26 cellular contexts compared by ENCODE assay signal in genomic region chr14:67763158-67763822, GRCh38. TPM values are rescaled to one million over a fixed set of nuclear protein-coding genes. Genes with fewer than 3 reads are reported as not detected.
DNase-seq lines count a peak whose midpoint lies in the region; ATAC-seq and TF ChIP-seq lines count a peak whose summit lies in the region.
"Had no signal": no experiment of that assay in that cellular context is flagged by ENCODE, and none has a peak within 500 bp of the region (broad histone marks: within the 10 kb centered on the region; RNA-seq: fewer than 3 reads in every experiment).

No MANE protein-coding gene starts in this region.

- H3K4me3 ChIP-seq in NB4 (ENCODE audit: low read depth, low read length) (no peak overlapping the region), epithelial cell of esophagus (ENCODE audit: low read length) (no peak overlapping the region), mucosa of rectum (ENCODE audit: low read length in 2 of 2) (no peak overlapping the region), suprapubic skin (no peak overlapping the region)
- H3K4me3 ChIP-seq: gastroesophageal sphincter, spleen had no signal

- H3K9ac ChIP-seq in mucosa of rectum (ENCODE audit: low read depth in 1 of 2, low read length in 2 of 2) = no peak overlapping the region

- 76% methylated on average over 4 of the region's 4 CpGs for WGBS in suprapubic skin

- TF ChIP-seq CTCF in NB4 (IDR thresholded peaks at IDR 0.05; ENCODE audit: low read depth, low read length) (no peak), epithelial cell of esophagus (IDR thresholded peaks at IDR 0.05; ENCODE audit: insufficient read depth, low read depth, low read length, missing control alignments) (no peak), suprapubic skin (IDR thresholded peaks at IDR 0.05) (no peak), HFFc6 (IDR thresholded peaks at IDR 0.05) (no peak)

- H3K36me3 ChIP-seq in mucosa of rectum (ENCODE audit: control insufficient read depth in 2 of 2, insufficient read depth in 2 of 2, low read length in 2 of 2) (peaks cover 59 to 61% of the 10 kb centered on the region in 2 donors), suprapubic skin (peaks cover 85% of the 10 kb centered on the region)

- no peaks in the 10 kb centered on the region; the same call in 1 of the 2 replicates for H3K27me3 Mint-ChIP-seq in HFFc6 (ENCODE audit: insufficient read depth)
- H3K27me3 Mint-ChIP-seq: activated naive CD8-positive, alpha-beta T cell; CD4-positive, CD25-positive, alpha-beta regulatory T cell; central memory CD8-positive, alpha-beta T cell; naive B cell; stimulated activated naive CD8-positive, alpha-beta T cell treated with anti-CD3 and anti-CD28 coated beads, Interleukin-15, amount 100 ng/mL, for 72 hours had no signal

- no peaks in the 10 kb centered on the region for H3K27me3 ChIP-seq in mucosa of rectum (ENCODE audit: control insufficient read depth in 2 of 2, insufficient read depth in 2 of 2, low read length in 2 of 2)
- no peaks in the 10 kb centered on the region for H3K27me3 ChIP-seq in suprapubic skin
- H3K27me3 ChIP-seq: gastroesophageal sphincter, spleen had no signal

- H3K27ac ChIP-seq in mucosa of rectum (ENCODE audit: low read depth in 2 of 2, low read length in 2 of 2) (peak overlapping the region; percentile 61 to 71), suprapubic skin (no peak overlapping the region)
- H3K27ac ChIP-seq: gastroesophageal sphincter, HL-60 had no signal

- no peaks in the 10 kb centered on the region for H3K9me3 Mint-ChIP-seq in HFFc6
- H3K9me3 Mint-ChIP-seq: central memory CD8-positive, alpha-beta T cell; naive B cell; stimulated activated naive CD8-positive, alpha-beta T cell treated with anti-CD3 and anti-CD28 coated beads, Interleukin-15, amount 100 ng/mL, for 72 hours had no signal

- peak; percentile 27 for DNase-seq in CD1c-positive myeloid dendritic cell (ENCODE audit: extremely low spot score)
- DNase-seq in NB4 (ENCODE audit: low read depth) = peak; percentile 6
- DNase-seq in epithelial cell of esophagus (ENCODE audit: low read depth) = peak; percentile 87
- no peak for DNase-seq in NAMALWA (ENCODE audit: low spot score)
- no peak for DNase-seq in suprapubic skin (ENCODE audit: low spot score in 2 of 2)
- DNase-seq in HFFc6 = no peak
- DNase-seq: activated CD4-positive, alpha-beta T cell treated with anti-CD3 and anti-CD28 coated beads for 4 hours; CD4-positive, CD25-positive, alpha-beta regulatory T cell; DMS 273 treated with DMSO at 0.1 percent for 48 hours; IMR-90; islet precursor cell; mesenchymal stem cell; naive B cell; NCI-H1694 treated with DMSO at 0.1 percent for 48 hours; NCI-H226; occipital lobe; SHP77; spleen; stimulated activated naive CD8-positive, alpha-beta T cell treated with anti-CD3 and anti-CD28 coated beads, Interleukin-15, amount 100 ng/mL, for 72 hours; T-helper 1 cell had no signal

- ATAC-seq in HG02678 (IDR thresholded peaks at IDR 0.05; ENCODE audit: unreplicated experiment) = no peak
- ATAC-seq: gastroesophageal sphincter; stimulated activated naive CD8-positive, alpha-beta T cell treated with anti-CD3 and anti-CD28 coated beads, Interleukin-15, amount 100 ng/mL, for 72 hours had no signal

- H3K4me3 Mint-ChIP-seq in HFFc6 = no peak overlapping the region
- H3K4me3 Mint-ChIP-seq: activated naive CD8-positive, alpha-beta T cell; CD4-positive, CD25-positive, alpha-beta regulatory T cell; central memory CD8-positive, alpha-beta T cell; naive B cell; stimulated activated naive CD8-positive, alpha-beta T cell treated with anti-CD3 and anti-CD28 coated beads, Interleukin-15, amount 100 ng/mL, for 72 hours had no signal

- H3K27ac Mint-ChIP-seq in HFFc6 = no peak overlapping the region
- H3K27ac Mint-ChIP-seq: activated naive CD8-positive, alpha-beta T cell; CD4-positive, CD25-positive, alpha-beta regulatory T cell had no signal

- TF ChIP-seq POLR2A in NB4 (IDR thresholded peaks at IDR 0.05; ENCODE audit: extremely low read depth, insufficient read length) (no peak), suprapubic skin (IDR thresholded peaks at IDR 0.05) (no peak)

- TF ChIP-seq EP300 in suprapubic skin (IDR thresholded peaks at IDR 0.05) = no peak

- H3K4me1 ChIP-seq in mucosa of rectum (ENCODE audit: control insufficient read depth in 2 of 2, insufficient read depth in 2 of 2, low read length in 2 of 2) = peaks cover 10 to 14% of the 10 kb centered on the region in 2 donors
- peaks cover 8% of the 10 kb centered on the region for H3K4me1 ChIP-seq in suprapubic skin
- H3K4me1 ChIP-seq: gastroesophageal sphincter had no signal

- no peaks in the 10 kb centered on the region for H3K4me1 Mint-ChIP-seq in HFFc6 (ENCODE audit: low read depth)
- H3K4me1 Mint-ChIP-seq: CD4-positive, CD25-positive, alpha-beta regulatory T cell; central memory CD8-positive, alpha-beta T cell; stimulated activated naive CD8-positive, alpha-beta T cell treated with anti-CD3 and anti-CD28 coated beads, Interleukin-15, amount 100 ng/mL, for 72 hours had no signal

- H3K9me3 ChIP-seq in mucosa of rectum (ENCODE audit: control insufficient read depth in 2 of 2, low read length in 2 of 2) (no peaks in the 10 kb centered on the region), suprapubic skin (no peaks in the 10 kb centered on the region)
- H3K9me3 ChIP-seq: gastroesophageal sphincter, spleen had no signal

- peaks cover 14% of the 10 kb centered on the region; the same call in 1 of the 2 replicates for H3K36me3 Mint-ChIP-seq in HFFc6 (ENCODE audit: low read depth)

RNA-seq across cellular contexts. Expression of gene ZFYVE26, which starts 53.1 kb away (rescaled TPM):
- total RNA-seq in suprapubic skin = 10 to 100 TPM; 20.9 to 81.6 (median 40.9) TPM
- 10 to 100 TPM; 12.8 to 17.2 (median 14.7) TPM for total RNA-seq in HFFc6 (2021; fragmentation: NEBNext Ultra II Directional; extraction: Animal tissue kit (Norgen Biotek cat#: 25700))

RNA-seq across cellular contexts. Expression of gene RAD51B, which starts 56.3 kb away (rescaled TPM):
- 10 to 100 TPM; 19.6 to 39.7 (median 25.4) TPM for total RNA-seq in suprapubic skin
- total RNA-seq in HFFc6 (2021; fragmentation: NEBNext Ultra II Directional; extraction: Animal tissue kit (Norgen Biotek cat#: 25700)) = 10 to 100 TPM in 2 of 6 experiments, 1 to 10 TPM in 4; 7.1 to 12.4 (median 9.6) TPM

Comparison
In these comparisons a context has a peak if more than half of its experiments do, and no peak if none do; other contexts are left out.
1. DNase-seq: peak in CD1c-positive myeloid dendritic cell (single experiment), NB4 (single experiment) and epithelial cell of esophagus (single experiment); none in NAMALWA (single experiment), suprapubic skin (0 of 2) and HFFc6 (single experiment).